Comparison of ENCODE assay signal across 8 cellular contexts in genomic region chr19:14006085-14006765, GRCh38. TPM values are rescaled to one million over a fixed set of nuclear protein-coding genes. Genes with fewer than 3 reads are reported as not detected.
DNase-seq lines count a peak whose midpoint lies in the region; ATAC-seq and TF ChIP-seq lines count a peak whose summit lies in the region.

TSS of gene RFX1 (minus strand) at chr19:14006320. CDS start at chr19:13993843, 12,477 bp downstream.

- intact Hi-C loops in Right ventricle myocardium inferior (cut with DNase I): loop anchor here (2.0 kb wide), 1 partner anchor 53 kb away; the partner anchor contains the start of gene DCAF15
- intact Hi-C loops in thyroid gland (cut with DNase I): no loop called here

- H3K27ac Mint-ChIP-seq in activated naive CD8-positive, alpha-beta T cell treated with anti-CD3 and anti-CD28 coated beads, Interleukin-2, amount 50 U/mL, for 24 hours: peak within 1 kb of the TSS; percentile 99
- peak within 1 kb of the TSS; percentile 100 for H3K27ac Mint-ChIP-seq in osteocyte (ENCODE audit: unreplicated experiment)

- H3K9me3 Mint-ChIP-seq in activated naive CD8-positive, alpha-beta T cell treated with anti-CD3 and anti-CD28 coated beads, Interleukin-2, amount 50 U/mL, for 24 hours: no peaks in the 10 kb centered on the region
- H3K9me3 Mint-ChIP-seq in osteocyte (ENCODE audit: unreplicated experiment): no peaks in the 10 kb centered on the region

- H3K27me3 Mint-ChIP-seq in activated naive CD8-positive, alpha-beta T cell treated with anti-CD3 and anti-CD28 coated beads, Interleukin-2, amount 50 U/mL, for 24 hours: no peaks in the 10 kb centered on the region
- H3K27me3 Mint-ChIP-seq in osteocyte (ENCODE audit: unreplicated experiment): no peaks in the 10 kb centered on the region

- no peak for TF ChIP-seq CTCF in osteocyte (IDR thresholded peaks at IDR 0.05)
- no peak for TF ChIP-seq CTCF in thyroid gland (IDR thresholded peaks at IDR 0.05)

- H3K4me3 Mint-ChIP-seq in activated naive CD8-positive, alpha-beta T cell treated with anti-CD3 and anti-CD28 coated beads, Interleukin-2, amount 50 U/mL, for 24 hours: peak within 1 kb of the TSS; percentile 92
- peak within 1 kb of the TSS; percentile 96 for H3K4me3 Mint-ChIP-seq in osteocyte (ENCODE audit: unreplicated experiment)

- H3K27me3 ChIP-seq in thyroid gland: no peaks in the 10 kb centered on the region

- TF ChIP-seq POLR2A in GM10847 (IDR thresholded peaks at IDR 0.05; ENCODE audit: extremely low read depth, insufficient read length) (peak; percentile 0), thyroid gland (IDR thresholded peaks at IDR 0.05) (no peak)

- no peaks in the 10 kb centered on the region for H3K9me3 ChIP-seq in thyroid gland

- H3K4me1 ChIP-seq in thyroid gland: peaks cover 39 to 40% of the 10 kb centered on the region in 2 donors

- 0 to 1% methylated on average over 27 to 39 of the region's 58 CpGs for WGBS in thyroid gland, 2 donors

- DNase-seq in NCI-H1436 treated with DMSO at 0.1 percent for 48 hours (lab: John Stamatoyannopoulos, UW): peak; percentile 100
- peak; percentile 100 for DNase-seq in T follicular helper cell (ENCODE audit: low read depth)
- DNase-seq in activated naive CD8-positive, alpha-beta T cell treated with anti-CD3 and anti-CD28 coated beads, Interleukin-2, amount 50 U/mL, for 24 hours: peak; percentile 100
- DNase-seq in Right ventricle myocardium inferior (ENCODE audit: missing footprints): peak; percentile 100
- peak; percentile 100 for DNase-seq in osteocyte (ENCODE audit: extremely low spot score, unreplicated experiment)
- DNase-seq in thyroid gland: peak; percentile 99 to 100

- H3K27ac ChIP-seq in thyroid gland: peak within 1 kb of the TSS; percentile 98 to 100 (median 100)

- peaks cover 4% of the 10 kb centered on the region for H3K36me3 Mint-ChIP-seq in activated naive CD8-positive, alpha-beta T cell treated with anti-CD3 and anti-CD28 coated beads, Interleukin-2, amount 50 U/mL, for 24 hours (ENCODE audit: low read depth)
- no peaks in the 10 kb centered on the region for H3K36me3 Mint-ChIP-seq in osteocyte (ENCODE audit: unreplicated experiment)

- peaks cover 48% of the 10 kb centered on the region for H3K4me1 Mint-ChIP-seq in activated naive CD8-positive, alpha-beta T cell treated with anti-CD3 and anti-CD28 coated beads, Interleukin-2, amount 50 U/mL, for 24 hours
- peaks cover 15% of the 10 kb centered on the region for H3K4me1 Mint-ChIP-seq in osteocyte (ENCODE audit: unreplicated experiment)

- H3K4me3 ChIP-seq in thyroid gland (replicated peaks in 1 of 3): peak within 1 kb of the TSS; percentile 73 to 99 (median 77)

- ATAC-seq in HG02852 (IDR thresholded peaks at IDR 0.05; ENCODE audit: unreplicated experiment) (peak; percentile 72), Right ventricle myocardium inferior (peak; percentile 88)
- peak; percentile 86 for ATAC-seq in activated naive CD8-positive, alpha-beta T cell treated with anti-CD3 and anti-CD28 coated beads, Interleukin-2, amount 50 U/mL, for 24 hours

- H3K36me3 ChIP-seq in thyroid gland: no peaks in the 10 kb centered on the region

RNA-seq across cellular contexts. Expression of gene RFX1, which starts in this region (rescaled TPM):
- total RNA-seq in Right ventricle myocardium inferior (15.4 TPM), osteocyte (12.3 and 15.7 TPM in 2 replicates), thyroid gland (1 to 10 TPM; 4.8 to 9.1 (median 9.1) TPM)

Comparison
In these comparisons a context has a peak if more than half of its experiments do, and no peak if none do; other contexts are left out.
1. Peak in every context shown above with its lines: DNase-seq, ATAC-seq, H3K4me3 ChIP-seq and H3K27ac ChIP-seq.